Comparison of ENCODE assay signal across 29 cellular contexts in genomic region chr6:15113587-15113986, GRCh38.
"Had no signal": no experiment of that assay in that cellular context is flagged by ENCODE, and none has a peak within 500 bp of the region (broad histone marks: within the 10 kb centered on the region; RNA-seq: fewer than 3 reads in every experiment).

No MANE protein-coding gene starts in this region.

- DNase-seq: activated CD4-positive, alpha-beta memory T cell treated with anti-CD3 and anti-CD28 coated beads for 36 hours; activated CD4-positive, alpha-beta T cell treated with anti-CD3 and anti-CD28 coated beads for 36 hours; activated CD4-positive, alpha-beta T cell treated with anti-CD3 and anti-CD28 coated beads, Interleukin-2, amount 10 ng/mL, durations not matched to agents 24 days and 14 days; activated CD4-positive, CD25-positive, alpha-beta regulatory T cell; activated CD4-positive, CD25-positive, alpha-beta regulatory T cell treated with anti-CD3 and anti-CD28 coated beads, Interleukin-2, amount 50 U/mL, for 72 hours; activated CD8-positive, alpha-beta memory T cell treated with anti-CD3 and anti-CD28 coated beads, Interleukin-2, amount 10 ng/mL, durations not matched to agents 7 days and 5 days; activated CD8-positive, alpha-beta memory T cell treated with anti-CD3 and anti-CD28 coated beads, Interleukin-2, amount 50 U/mL, for 4 hours; activated CD8-positive, alpha-beta T cell treated with anti-CD3 and anti-CD28 coated beads, Interleukin-2, amount 10 ng/mL, durations not matched to agents 7 days and 5 days; activated gamma-delta T cell; activated naive CD4-positive, alpha-beta T cell; activated naive CD4-positive, alpha-beta T cell treated with anti-CD3 and anti-CD28 coated beads, Interleukin-2, amount 10 ng/mL, durations not matched to agents 7 days and 5 days; activated naive CD8-positive, alpha-beta T cell treated with anti-CD3 and anti-CD28 coated beads, Interleukin-2, amount 10 ng/mL, durations not matched to agents 7 days and 5 days; activated T-cell treated with anti-CD3 and anti-CD28 coated beads for 4 hours; activated T-cell treated with anti-CD3 and anti-CD28 coated beads, Interleukin-2, amount 50 U/mL, for 24 hours; activated T-cell treated with anti-CD3 and anti-CD28 coated beads, Interleukin-2, amount 50 U/mL, for 72 hours; central memory CD4-positive, alpha-beta T cell; cerebellar nuclear complex; colonic mucosa; effector CD8-positive, alpha-beta T cell; foreskin keratinocyte; gastrocnemius medialis; glutamatergic neuron; heart left ventricle; T-helper 2 cell had no signal

- H3K4me1 ChIP-seq: ascending aorta, breast epithelium, colonic mucosa, esophagus muscularis mucosa, foreskin keratinocyte, gastrocnemius medialis had no signal

- H3K27ac ChIP-seq: ascending aorta, breast epithelium, cardiac muscle cell, colonic mucosa, esophagus muscularis mucosa, foreskin keratinocyte, gastrocnemius medialis, heart left ventricle had no signal

- H3K9me3 ChIP-seq: ascending aorta, breast epithelium, colonic mucosa, esophagus muscularis mucosa, gastrocnemius medialis, heart left ventricle had no signal

- ATAC-seq: activated CD4-positive, alpha-beta T cell treated with anti-CD3 and anti-CD28 coated beads for 36 hours; activated CD8-positive, alpha-beta memory T cell treated with anti-CD3 and anti-CD28 coated beads, Interleukin-2, amount 10 ng/mL, durations not matched to agents 7 days and 5 days; activated CD8-positive, alpha-beta T cell treated with anti-CD3 and anti-CD28 coated beads, Interleukin-2, amount 10 ng/mL, durations not matched to agents 7 days and 5 days; activated naive CD4-positive, alpha-beta T cell treated with anti-CD3 and anti-CD28 coated beads, Interleukin-2, amount 50 U/mL, for 72 hours; activated T-cell treated with anti-CD3 and anti-CD28 coated beads, Interleukin-2, amount 50 U/mL, for 72 hours; foreskin keratinocyte had no signal

- H3K4me3 ChIP-seq: ascending aorta, breast epithelium, cardiac muscle cell, colonic mucosa, esophagus muscularis mucosa, gastrocnemius medialis, heart left ventricle had no signal

- H3K36me3 ChIP-seq: ascending aorta, breast epithelium, cardiac muscle cell, colonic mucosa, esophagus muscularis mucosa, gastrocnemius medialis, heart left ventricle had no signal

- H3K27me3 ChIP-seq: ascending aorta, breast epithelium, cardiac muscle cell, colonic mucosa, esophagus muscularis mucosa, foreskin keratinocyte, gastrocnemius medialis, heart left ventricle had no signal
